In genomic region chr1:69976896-69977295, GRCh38 we compare ENCODE assay signal across 15 cellular contexts.
A peak's percentile ranks its signal among the peaks of the same experiment; 100 is the strongest.
DNase-seq lines count a peak whose midpoint lies in the region; ATAC-seq lines count a peak whose summit lies in the region.
"Had no signal": no experiment of that assay in that cellular context is flagged by ENCODE, and none has a peak within 500 bp of the region (broad histone marks: within the 10 kb centered on the region; RNA-seq: fewer than 3 reads in every experiment).

No MANE protein-coding gene starts in this region.

- no peak overlapping the region for H4K8ac ChIP-seq in mesendoderm (ENCODE audit: low read depth, low read length)

- H4K5ac ChIP-seq in mesendoderm (ENCODE audit: low read length): no peak overlapping the region

- no peak overlapping the region for H3K18ac ChIP-seq in mesendoderm (ENCODE audit: low read length)

- H3K4ac ChIP-seq in mesendoderm (ENCODE audit: low read depth, low read length): no peak overlapping the region

- no peak overlapping the region for H2BK15ac ChIP-seq in mesendoderm (replicated peaks; ENCODE audit: low read depth)

- H3K4me3 ChIP-seq in mesendoderm (ENCODE audit: low read length): no peak overlapping the region
- H3K4me3 ChIP-seq: suprapubic skin had no signal

- no peak overlapping the region for H3K4me2 ChIP-seq in mesendoderm (ENCODE audit: low read length)

- no peaks in the 10 kb centered on the region for H3K79me1 ChIP-seq in mesendoderm (ENCODE audit: low read length)

- H3K79me2 ChIP-seq in mesendoderm (ENCODE audit: control insufficient read depth, insufficient read depth, low read length): no peaks in the 10 kb centered on the region

- no CpG with 5 or more reads among the region's 3 CpGs for WGBS in mesendoderm (ENCODE audit: extremely low coverage, insufficient coverage, low lambda C conversion rate)

- no peak overlapping the region for H3K23ac ChIP-seq in mesendoderm (ENCODE audit: low read length)

- H3K27me3 ChIP-seq in mesendoderm (ENCODE audit: insufficient read depth, low read length, poor library complexity): no peaks in the 10 kb centered on the region
- H3K27me3 ChIP-seq: suprapubic skin had no signal

- intact Hi-C loops in left colon (cut with DNase I, micrococcal nuclease): no loop called here

- no peaks in the 10 kb centered on the region for H3K4me1 ChIP-seq in mesendoderm (ENCODE audit: control insufficient read depth, low read depth, low read length)
- H3K4me1 ChIP-seq: suprapubic skin had no signal

- no peaks in the 10 kb centered on the region for H3K36me3 ChIP-seq in mesendoderm (ENCODE audit: control insufficient read depth, insufficient read depth, low read length)
- H3K36me3 ChIP-seq: suprapubic skin had no signal

- H2AK5ac ChIP-seq in mesendoderm (ENCODE audit: low read length): no peak overlapping the region

- no peak overlapping the region for H2BK5ac ChIP-seq in mesendoderm (ENCODE audit: low read length)

- DNase-seq in EH (ENCODE audit: low read depth) (peak; percentile 59), RKO (ENCODE audit: low spot score) (peak; percentile 46), dermis blood vessel endothelial cell (peak; percentile 31), mesendoderm (peak; percentile 9), left colon (no peak)
- DNase-seq in activated CD4-positive, alpha-beta T cell treated with anti-CD3 and anti-CD28 coated beads for 48 hours: no peak
- DNase-seq: activated CD4-positive, alpha-beta T cell treated with anti-CD3 and anti-CD28 coated beads, Interleukin-2, amount 50 U/mL, for 1 hour; activated T-cell treated with anti-CD3 and anti-CD28 coated beads, Interleukin-2, amount 50 U/mL, for 48 hours; AML-193; NCI-H2029 treated with DMSO at 0.1 percent for 48 hours; T-helper 17 cell had no signal

- no peak overlapping the region for H3K56ac ChIP-seq in mesendoderm (ENCODE audit: low read length)

- H3K9ac ChIP-seq in mesendoderm (ENCODE audit: low read length): no peak overlapping the region

- ATAC-seq in left colon: no peak
- ATAC-seq in HG03439 (IDR thresholded peaks at IDR 0.05; ENCODE audit: unreplicated experiment): no peak
- no peak for ATAC-seq in GM18519 (IDR thresholded peaks at IDR 0.05; ENCODE audit: low FRiP score, unreplicated experiment)
- ATAC-seq: T-helper 17 cell had no signal

- no peak overlapping the region for H3K27ac ChIP-seq in mesendoderm (ENCODE audit: low read depth, low read length)
- H3K27ac ChIP-seq: HL-60, suprapubic skin had no signal

- no peak overlapping the region for H2BK120ac ChIP-seq in mesendoderm (ENCODE audit: low read depth, low read length)

Comparison
In these comparisons a context has a peak if more than half of its experiments do, and no peak if none do; other contexts are left out.
1. DNase-seq: peak in EH (single experiment), RKO (single experiment), dermis blood vessel endothelial cell (single experiment) and mesendoderm (single experiment); none in left colon (0 of 2) and activated CD4-positive, alpha-beta T cell treated with anti-CD3 and anti-CD28 coated beads for 48 hours (single experiment).